1 cellular context compared by ENCODE assay signal in genomic region chr18:12376718-12377555, GRCh38.
TF ChIP-seq lines count a peak whose summit lies in the region.

AFG3L2 (minus strand) TSS chr18:12377227; CDS start chr18:12377082, 145 bp downstream.

TF ChIP-seq in SK-N-SH, 30 proteins besides CTCF, POLR2A, EP300 and RAD21 (continued from another document):
- TF ChIP-seq, protein P1, sequence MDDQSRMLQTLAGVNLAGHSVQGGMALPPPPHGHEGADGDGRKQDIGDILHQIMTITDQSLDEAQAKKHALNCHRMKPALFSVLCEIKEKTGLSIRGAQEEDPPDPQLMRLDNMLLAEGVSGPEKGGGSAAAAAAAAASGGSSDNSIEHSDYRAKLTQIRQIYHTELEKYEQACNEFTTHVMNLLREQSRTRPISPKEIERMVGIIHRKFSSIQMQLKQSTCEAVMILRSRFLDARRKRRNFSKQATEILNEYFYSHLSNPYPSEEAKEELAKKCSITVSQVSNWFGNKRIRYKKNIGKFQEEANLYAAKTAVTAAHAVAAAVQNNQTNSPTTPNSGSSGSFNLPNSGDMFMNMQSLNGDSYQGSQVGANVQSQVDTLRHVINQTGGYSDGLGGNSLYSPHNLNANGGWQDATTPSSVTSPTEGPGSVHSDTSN (IDR thresholded peaks at IDR 0.05): no peak
- TF ChIP-seq GATA2 (CRISPR knock-in tag; IDR thresholded peaks at IDR 0.05): no peak
- TF ChIP-seq, protein P2, sequence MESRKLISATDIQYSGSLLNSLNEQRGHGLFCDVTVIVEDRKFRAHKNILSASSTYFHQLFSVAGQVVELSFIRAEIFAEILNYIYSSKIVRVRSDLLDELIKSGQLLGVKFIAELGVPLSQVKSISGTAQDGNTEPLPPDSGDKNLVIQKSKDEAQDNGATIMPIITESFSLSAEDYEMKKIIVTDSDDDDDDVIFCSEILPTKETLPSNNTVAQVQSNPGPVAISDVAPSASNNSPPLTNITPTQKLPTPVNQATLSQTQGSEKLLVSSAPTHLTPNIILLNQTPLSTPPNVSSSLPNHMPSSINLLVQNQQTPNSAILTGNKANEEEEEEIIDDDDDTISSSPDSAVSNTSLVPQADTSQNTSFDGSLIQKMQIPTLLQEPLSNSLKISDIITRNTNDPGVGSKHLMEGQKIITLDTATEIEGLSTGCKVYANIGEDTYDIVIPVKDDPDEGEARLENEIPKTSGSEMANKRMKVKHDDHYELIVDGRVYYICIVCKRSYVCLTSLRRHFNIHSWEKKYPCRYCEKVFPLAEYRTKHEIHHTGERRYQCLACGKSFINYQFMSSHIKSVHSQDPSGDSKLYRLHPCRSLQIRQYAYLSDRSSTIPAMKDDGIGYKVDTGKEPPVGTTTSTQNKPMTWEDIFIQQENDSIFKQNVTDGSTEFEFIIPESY (IDR thresholded peaks at IDR 0.05; ENCODE audit: borderline replicate concordance, low read depth): no peak
- TF ChIP-seq TAF1 (IDR thresholded peaks at IDR 0.05; ENCODE audit: borderline replicate concordance, low read depth, low read length): peak; percentile 57
- no peak for TF ChIP-seq RXRA (IDR thresholded peaks at IDR 0.05; ENCODE audit: borderline replicate concordance, low read depth)
